In genomic region chr9:37574996-37575395, GRCh38 we compare ENCODE assay signal across 10 cellular contexts. TPM values are rescaled to one million over a fixed set of nuclear protein-coding genes. Genes with fewer than 3 reads are reported as not detected.
DNase-seq lines count a peak whose midpoint lies in the region; ATAC-seq and TF ChIP-seq lines count a peak whose summit lies in the region.
"Had no signal": no experiment of that assay in that cellular context is flagged by ENCODE, and none has a peak within 500 bp of the region (broad histone marks: within the 10 kb centered on the region; RNA-seq: fewer than 3 reads in every experiment).

No MANE protein-coding gene starts in this region.

- ATAC-seq in Right ventricle myocardium inferior (no peak), mucosa of descending colon (no peak)

- H3K4me3 ChIP-seq in right atrium auricular region (peak overlapping the region in 1 of 2 donors; percentile 88), astrocyte of the spinal cord (ENCODE audit: low read depth, low read length) (peak overlapping the region; percentile 68), mesodermal cell (ENCODE audit: extremely low read depth, insufficient read depth, low read length, poor library complexity, severe bottlenecking) (peak overlapping the region; percentile 64), vagina (peak overlapping the region; percentile 71 to 78), mucosa of descending colon (no peak overlapping the region)

- H3K9me3 ChIP-seq in right atrium auricular region (no peaks in the 10 kb centered on the region), mesodermal cell (ENCODE audit: control insufficient read depth, low read length) (no peaks in the 10 kb centered on the region), vagina (no peaks in the 10 kb centered on the region), mucosa of descending colon (no peaks in the 10 kb centered on the region)

- DNase-seq in right atrium auricular region (ENCODE audit: low spot score) (no peak), Right ventricle myocardium inferior (ENCODE audit: missing footprints) (no peak), astrocyte of the spinal cord (ENCODE audit: low read depth, low spot score) (peak; percentile 7), vagina (ENCODE audit: extremely low spot score in 2 of 2) (no peak), mucosa of descending colon (no peak), NCI-H2227 treated with DMSO at 0.1 percent for 48 hours (lab: John Stamatoyannopoulos, UW) (no peak), DMS153 treated with DMSO at 0.1 percent for 48 hours (lab: John Stamatoyannopoulos, UW; ENCODE audit: unreplicated experiment) (no peak)
- DNase-seq: DND-41, NCI-H748 treated with DMSO at 0.1 percent for 48 hours had no signal

- H3K36me3 ChIP-seq in right atrium auricular region = no peaks in the 10 kb centered on the region
- H3K36me3 ChIP-seq in mesodermal cell (ENCODE audit: control insufficient read depth, insufficient read depth, low read length) = peaks cover 15% of the 10 kb centered on the region
- no peaks in the 10 kb centered on the region for H3K36me3 ChIP-seq in vagina
- no peaks in the 10 kb centered on the region for H3K36me3 ChIP-seq in mucosa of descending colon (ENCODE audit: low read depth)

- no peak for TF ChIP-seq POLR2A in vagina (IDR thresholded peaks at IDR 0.05)

- H3K4me1 ChIP-seq in right atrium auricular region (peaks cover 0 to 17% of the 10 kb centered on the region in 2 donors), mesodermal cell (ENCODE audit: control insufficient read depth, insufficient read depth, low read length, poor library complexity, severe bottlenecking) (peaks cover 11% of the 10 kb centered on the region), vagina (peaks cover 27% of the 10 kb centered on the region), mucosa of descending colon (ENCODE audit: low read depth) (peaks cover 18% of the 10 kb centered on the region)

- no peaks in the 10 kb centered on the region for H3K27me3 ChIP-seq in right atrium auricular region
- no peaks in the 10 kb centered on the region for H3K27me3 ChIP-seq in vagina

- WGBS in mesodermal cell (ENCODE audit: insufficient coverage in 2 of 2), 2 experiments = 49 to 71% methylated on average over 2 to 3 of the region's 4 CpGs

- in situ Hi-C loops in astrocyte of the spinal cord (cut with HindIII; ENCODE audit: low sequenced_read_pairs) = no loop called here

- intact Hi-C loops in Right ventricle myocardium inferior (cut with DNase I) = loop anchor here (5.0 to 10.0 kb wide), 4 partner anchors 90 to 212 kb away; partner anchors contain the start of genes EXOSC3, GRHPR and POLR1E
- intact Hi-C loops in vagina (cut with DNase I) = no loop called here
- intact Hi-C loops in mucosa of descending colon (cut with DNase I, micrococcal nuclease) = no loop called here

- H3K27ac ChIP-seq in right atrium auricular region (peak overlapping the region; percentile 88 to 90), mesodermal cell (ENCODE audit: low read depth, low read length, severe bottlenecking) (peak overlapping the region; percentile 83), vagina (peak overlapping the region; percentile 90)

- TF ChIP-seq CTCF in right atrium auricular region (IDR thresholded peaks at IDR 0.05) = no peak
- TF ChIP-seq CTCF in astrocyte of the spinal cord (IDR thresholded peaks at IDR 0.05; ENCODE audit: low read depth, low read length) = no peak
- TF ChIP-seq CTCF in vagina (IDR thresholded peaks at IDR 0.05) = no peak
- no peak for TF ChIP-seq CTCF in mucosa of descending colon (IDR thresholded peaks at IDR 0.05)

RNA-seq across cellular contexts. Expression of gene FBXO10, which starts 1.2 kb away (rescaled TPM):
- total RNA-seq in right atrium auricular region = 1 to 10 TPM; 5.5 to 5.7 TPM
- total RNA-seq in Right ventricle myocardium inferior = 8.4 TPM
- polyA plus RNA-seq in mesodermal cell (2013, experiment 1 of 2) = 10.0 TPM
- 11.2 TPM for polyA plus RNA-seq in mesodermal cell (2013, experiment 2 of 2)
- total RNA-seq in vagina = 14.0 TPM
- 10 to 100 TPM in 1 of 3 donors, 1 to 10 TPM in 2; 3.4 to 15.9 (median 4.6) TPM for total RNA-seq in mucosa of descending colon

RNA-seq across cellular contexts. Expression of gene TOMM5, which starts 17.4 kb away (rescaled TPM):
- total RNA-seq in right atrium auricular region (10 to 100 TPM; 45.5 to 63.9 TPM), Right ventricle myocardium inferior (62.3 TPM), vagina (70.7 TPM), mucosa of descending colon (10 to 100 TPM; 45.6 to 72.9 (median 68.1) TPM)
- polyA plus RNA-seq in mesodermal cell (2013, experiment 1 of 2) = 133 TPM
- polyA plus RNA-seq in mesodermal cell (2013, experiment 2 of 2) = 127 TPM
